ENCODE assay signal across 9 cellular contexts in genomic region chr17:82881900-82882714, GRCh38. TPM values are rescaled to one million over a fixed set of nuclear protein-coding genes. Genes with fewer than 3 reads are reported as not detected.
DNase-seq lines count a peak whose midpoint lies in the region; TF ChIP-seq lines count a peak whose summit lies in the region.
"Had no signal": no experiment of that assay in that cellular context is flagged by ENCODE, and none has a peak within 500 bp of the region (broad histone marks: within the 10 kb centered on the region; RNA-seq: fewer than 3 reads in every experiment).

No MANE protein-coding gene starts in this region.

- WGBS in thyroid gland, 2 donors: 76 to 77% methylated on average over 16 to 17 of the region's 17 CpGs

- H3K9me3 ChIP-seq in thyroid gland: no peaks in the 10 kb centered on the region

- no peak overlapping the region for H3K4me3 ChIP-seq in thyroid gland (replicated peaks in 1 of 3)

- peaks cover 30 to 60% of the 10 kb centered on the region in 2 donors for H3K4me1 ChIP-seq in thyroid gland

- H3K36me3 ChIP-seq in thyroid gland: no peaks in the 10 kb centered on the region

- no peaks in the 10 kb centered on the region for H3K27me3 Mint-ChIP-seq in T-helper 2 cell treated with Interferon-gamma antibody and Interleukin-4, amounts not matched to agents 5 μg/mL and 100 μg/mL, for 36 hours (ENCODE audit: low read depth)
- no peaks in the 10 kb centered on the region for H3K27me3 Mint-ChIP-seq in chondrocyte (ENCODE audit: low read depth)

- H3K36me3 Mint-ChIP-seq in T-helper 2 cell treated with Interferon-gamma antibody and Interleukin-4, amounts not matched to agents 5 μg/mL and 100 μg/mL, for 36 hours (ENCODE audit: low read depth): peaks cover 27% of the 10 kb centered on the region
- H3K36me3 Mint-ChIP-seq in chondrocyte (ENCODE audit: low read depth): peaks cover 8% of the 10 kb centered on the region

- no peaks in the 10 kb centered on the region for H3K9me3 Mint-ChIP-seq in T-helper 2 cell treated with Interferon-gamma antibody and Interleukin-4, amounts not matched to agents 5 μg/mL and 100 μg/mL, for 36 hours
- no peaks in the 10 kb centered on the region for H3K9me3 Mint-ChIP-seq in chondrocyte (ENCODE audit: low read depth)

- H3K4me3 Mint-ChIP-seq in T-helper 2 cell treated with Interferon-gamma antibody and Interleukin-4, amounts not matched to agents 5 μg/mL and 100 μg/mL, for 36 hours: peak overlapping the region; percentile 80
- no peak overlapping the region for H3K4me3 Mint-ChIP-seq in chondrocyte (ENCODE audit: unreplicated experiment)

- intact Hi-C loops in thyroid gland (cut with DNase I): no loop called here

- no peak for TF ChIP-seq CTCF in chondrocyte (IDR thresholded peaks at IDR 0.05)
- no peak for TF ChIP-seq CTCF in thyroid gland (IDR thresholded peaks at IDR 0.05)

- H3K27me3 ChIP-seq in thyroid gland: no peaks in the 10 kb centered on the region

- H3K4me1 Mint-ChIP-seq in T-helper 2 cell treated with Interferon-gamma antibody and Interleukin-4, amounts not matched to agents 5 μg/mL and 100 μg/mL, for 36 hours (ENCODE audit: low read depth): peaks cover 55% of the 10 kb centered on the region
- peaks cover 14% of the 10 kb centered on the region for H3K4me1 Mint-ChIP-seq in chondrocyte (ENCODE audit: low read depth)

- peak overlapping the region; percentile 43 to 49 (median 46) for H3K27ac ChIP-seq in thyroid gland

- peak overlapping the region; percentile 87 for H3K27ac Mint-ChIP-seq in T-helper 2 cell treated with Interferon-gamma antibody and Interleukin-4, amounts not matched to agents 5 μg/mL and 100 μg/mL, for 36 hours
- no peak overlapping the region for H3K27ac Mint-ChIP-seq in chondrocyte (ENCODE audit: unreplicated experiment)

- DNase-seq in T-helper 2 cell treated with Interferon-gamma antibody and Interleukin-4, amounts not matched to agents 5 μg/mL and 100 μg/mL, for 36 hours (ENCODE audit: low spot score): no peak
- DNase-seq in T-helper 2 cell (no peak), chondrocyte (ENCODE audit: low spot score) (peak; percentile 64), medulla oblongata (ENCODE audit: extremely low spot score) (peak; percentile 84), thyroid gland (peak in 1 of 2 donors; percentile 38), GDM1 (lab: John Stamatoyannopoulos, UW) (no peak), epidermal melanocyte (ENCODE audit: insufficient read length, low spot score) (no peak), middle frontal gyrus (ENCODE audit: extremely low spot score, low spot score) (no peak)
- DNase-seq: ACHN had no signal

- no peak for TF ChIP-seq POLR2A in thyroid gland (IDR thresholded peaks at IDR 0.05)

RNA-seq across cellular contexts. Expression of gene ZNF750, which starts 42.3 kb away (rescaled TPM):
- total RNA-seq in chondrocyte (not detected in 3 replicates), thyroid gland (1 to 10 TPM; 3.0 to 6.0 (median 4.5) TPM)

Comparison
In these comparisons a context has a peak if more than half of its experiments do, and no peak if none do; other contexts are left out.
1. DNase-seq: peak in chondrocyte (single experiment) and medulla oblongata (single experiment); none in T-helper 2 cell treated with Interferon-gamma antibody and Interleukin-4, amounts not matched to agents 5 μg/mL and 100 μg/mL, for 36 hours (single experiment), T-helper 2 cell (0 of 5), GDM1 (single experiment), epidermal melanocyte (single experiment) and middle frontal gyrus (single experiment).